Comparison of ENCODE assay signal across 22 cellular contexts in the genomic region with DNA sequence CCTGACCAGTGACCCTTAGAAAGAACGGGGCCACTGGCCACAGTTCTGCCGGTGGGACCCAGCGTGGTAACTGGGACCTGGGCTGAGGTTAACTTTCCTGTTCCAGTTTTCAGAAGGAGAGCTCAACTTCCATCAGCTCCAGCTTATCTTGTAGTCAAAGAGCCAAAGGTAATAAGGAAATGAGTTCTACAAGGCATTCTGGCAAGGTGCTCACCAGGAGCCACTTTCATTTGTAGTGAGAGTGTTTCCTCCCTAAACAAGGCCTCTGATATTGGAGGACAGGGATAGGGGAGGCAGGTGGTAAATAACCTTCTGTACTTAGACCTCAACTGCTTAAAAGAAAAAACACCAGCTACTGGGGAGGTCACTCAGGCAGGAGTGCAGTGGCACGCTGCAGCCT. TPM values are rescaled to one million over a fixed set of nuclear protein-coding genes. Genes with fewer than 3 reads are reported as not detected.
"Had no signal": no experiment of that assay in that cellular context is flagged by ENCODE, and none has a peak within 500 bp of the region (broad histone marks: within the 10 kb centered on the region; RNA-seq: fewer than 3 reads in every experiment).

No MANE protein-coding gene starts in this region.

- H3K27me3 Mint-ChIP-seq: activated naive CD8-positive, alpha-beta T cell treated with anti-CD3 and anti-CD28 coated beads, Interleukin-2, amount 50 U/mL, for 24 hours; activated T-helper 17 cell treated with anti-CD3 and anti-CD28 coated beads, Interleukin-2, amount 50 U/mL, for 72 hours; stimulated activated naive B cell treated with anti-CD40 and anti-IgM and Interleukin-4, amounts not matched to agents 10 μg/mL and 1 μg/mL and 100 μg/mL, for 72 hours had no signal

- ATAC-seq: activated naive CD8-positive, alpha-beta T cell treated with anti-CD3 and anti-CD28 coated beads, Interleukin-2, amount 50 U/mL, for 24 hours; activated T-helper 17 cell treated with anti-CD3 and anti-CD28 coated beads, Interleukin-2, amount 50 U/mL, for 72 hours; left lobe of liver; lower lobe of right lung; natural killer cell; sciatic nerve; SK-N-SH treated with all-trans-retinoic acid at 6 μM for 48 hours; stimulated activated naive B cell treated with anti-CD40 and anti-IgM and Interleukin-4, amounts not matched to agents 10 μg/mL and 1 μg/mL and 100 μg/mL, for 72 hours had no signal

- H3K4me1 Mint-ChIP-seq: activated naive CD8-positive, alpha-beta T cell treated with anti-CD3 and anti-CD28 coated beads, Interleukin-2, amount 50 U/mL, for 24 hours had no signal

- FAIRE-seq: endometrium, kidney had no signal

- H3K9me3 Mint-ChIP-seq: activated naive CD8-positive, alpha-beta T cell treated with anti-CD3 and anti-CD28 coated beads, Interleukin-2, amount 50 U/mL, for 24 hours; activated T-helper 17 cell treated with anti-CD3 and anti-CD28 coated beads, Interleukin-2, amount 50 U/mL, for 72 hours; natural killer cell; stimulated activated naive B cell treated with anti-CD40 and anti-IgM and Interleukin-4, amounts not matched to agents 10 μg/mL and 1 μg/mL and 100 μg/mL, for 72 hours had no signal

- H3K4me1 ChIP-seq: lower lobe of right lung, upper lobe of left lung had no signal

- H3K4me3 Mint-ChIP-seq: activated naive CD8-positive, alpha-beta T cell treated with anti-CD3 and anti-CD28 coated beads, Interleukin-2, amount 50 U/mL, for 24 hours; activated T-helper 17 cell treated with anti-CD3 and anti-CD28 coated beads, Interleukin-2, amount 50 U/mL, for 72 hours; natural killer cell; stimulated activated naive B cell treated with anti-CD40 and anti-IgM and Interleukin-4, amounts not matched to agents 10 μg/mL and 1 μg/mL and 100 μg/mL, for 72 hours had no signal

- DNase-seq: activated naive CD4-positive, alpha-beta T cell; activated naive CD8-positive, alpha-beta T cell treated with anti-CD3 and anti-CD28 coated beads, Interleukin-2, amount 50 U/mL, for 24 hours; activated T-cell treated with anti-CD3 and anti-CD28 coated beads for 4 hours; cerebellar nuclear complex; cortex of kidney; effector CD4-positive, alpha-beta T cell; kidney; lower lobe of right lung; mesendoderm; natural killer cell; SIG-M5; stimulated activated CD4-positive, alpha-beta T cell treated with anti-CD3 and anti-CD28 coated beads, Interleukin-15, amount 100 ng/mL, for 24 hours; stimulated activated naive B cell treated with anti-CD40 and anti-IgM and Interleukin-4, amounts not matched to agents 10 μg/mL and 1 μg/mL and 100 μg/mL, for 72 hours; T1000; upper lobe of left lung had no signal

- H3K9me3 ChIP-seq: lower lobe of right lung, thoracic aorta, upper lobe of left lung had no signal

- H3K27ac ChIP-seq: lower lobe of right lung, thoracic aorta, upper lobe of left lung had no signal

- H3K36me3 Mint-ChIP-seq: natural killer cell; stimulated activated naive B cell treated with anti-CD40 and anti-IgM and Interleukin-4, amounts not matched to agents 10 μg/mL and 1 μg/mL and 100 μg/mL, for 72 hours had no signal

- H3K27ac Mint-ChIP-seq: activated naive CD8-positive, alpha-beta T cell treated with anti-CD3 and anti-CD28 coated beads, Interleukin-2, amount 50 U/mL, for 24 hours; stimulated activated naive B cell treated with anti-CD40 and anti-IgM and Interleukin-4, amounts not matched to agents 10 μg/mL and 1 μg/mL and 100 μg/mL, for 72 hours had no signal

- H3K4me3 ChIP-seq: lower lobe of right lung, smooth muscle cell, thoracic aorta, upper lobe of left lung had no signal

- H3K36me3 ChIP-seq: lower lobe of right lung, thoracic aorta, upper lobe of left lung had no signal

RNA-seq across cellular contexts. Expression of a gene that starts 38.1 kb away (rescaled TPM):
- total RNA-seq: thoracic aorta had no signal
